ENCODE assay signal across 15 cellular contexts in the genomic region with DNA sequence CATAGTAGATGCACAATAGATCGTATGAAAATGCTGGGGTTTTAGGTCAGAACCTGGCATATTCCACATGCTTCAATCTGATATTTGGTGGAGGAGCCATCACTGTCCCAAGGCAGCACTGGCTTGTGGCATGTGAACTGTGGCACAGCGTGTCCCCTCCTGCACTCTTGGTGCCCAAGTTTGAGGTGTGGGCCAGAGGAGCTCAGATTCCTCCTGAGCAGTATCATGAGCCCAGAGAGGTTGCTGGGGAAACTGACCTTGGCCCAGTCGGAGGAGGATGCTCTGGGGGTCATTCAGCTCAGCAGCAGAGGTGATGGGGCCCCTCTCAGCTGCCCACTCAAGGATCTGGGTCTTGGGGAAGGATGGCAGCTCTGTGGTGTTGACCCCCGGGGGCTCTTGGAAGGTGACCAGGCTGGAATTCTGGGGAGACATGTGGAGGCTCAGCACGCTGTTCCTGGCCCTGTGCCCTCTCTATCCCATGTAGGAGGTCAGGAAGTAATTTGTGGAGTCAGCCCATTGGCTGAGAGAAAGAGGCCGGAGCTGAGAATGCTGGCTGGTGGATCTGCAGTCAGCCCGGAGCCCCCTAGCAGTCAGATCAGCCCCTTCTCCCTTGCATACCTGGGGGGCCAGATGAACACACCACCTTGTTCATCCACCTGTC. TPM values are rescaled to one million over a fixed set of nuclear protein-coding genes. Genes with fewer than 3 reads are reported as not detected.
DNase-seq lines count a peak whose midpoint lies in the region; ATAC-seq, FAIRE-seq and TF ChIP-seq lines count a peak whose summit lies in the region.
"Had no signal": no experiment of that assay in that cellular context is flagged by ENCODE, and none has a peak within 500 bp of the region (broad histone marks: within the 10 kb centered on the region; RNA-seq: fewer than 3 reads in every experiment).

No MANE protein-coding gene starts in this region.

- no peaks in the 10 kb centered on the region for H3K9me1 ChIP-seq in endothelial cell of umbilical vein (replicated peaks; ENCODE audit: control insufficient read depth, extremely low read depth, insufficient read depth, low read length)

- CTCF ChIA-PET in endothelial cell of umbilical vein (lab: Charles Lee) = interaction anchor here (0.8 to 3.5 kb wide), 4 partner anchors 12 to 43 kb away, joined by 3 to 33 read pairs (median 6); no protein-coding TSS in a partner anchor

- H3K9me3 ChIP-seq in NT2/D1 (ENCODE audit: insufficient read depth, low read length) = no peaks in the 10 kb centered on the region
- H3K9me3 ChIP-seq in endothelial cell of umbilical vein (replicated peaks; ENCODE audit: control insufficient read depth, insufficient read depth, low read length) = no peaks in the 10 kb centered on the region
- no peaks in the 10 kb centered on the region for H3K9me3 ChIP-seq in thoracic aorta

- BruUV-seq in endothelial cell of umbilical vein (replicated peaks; lab: Mats Ljungman, UMichigan) = no TSS peak

- POLR2A ChIA-PET in endothelial cell of umbilical vein (lab: Charles Lee) = interaction anchor here (1.3 to 1.5 kb wide), 2 partner anchors 12 to 41 kb away, joined by 3 read pairs; no protein-coding TSS in a partner anchor

- ATAC-seq in thoracic aorta (ENCODE audit: insufficient number of reproducible peaks, low FRiP score, low read depth) (no peak), GM18502 (IDR thresholded peaks at IDR 0.05; ENCODE audit: poor library complexity, unreplicated experiment) (no peak), GM21737 (IDR thresholded peaks at IDR 0.05; ENCODE audit: unreplicated experiment) (no peak), GM19035 (IDR thresholded peaks at IDR 0.05; ENCODE audit: unreplicated experiment) (no peak)

- H3K9ac ChIP-seq in NT2/D1 (ENCODE audit: insufficient read length, low read depth) (peak overlapping the region; percentile 71), endothelial cell of umbilical vein (replicated peaks; ENCODE audit: extremely low read depth, insufficient read depth, low read length) (peak overlapping the region; percentile 12)

- H3K4me1 ChIP-seq in NT2/D1 (ENCODE audit: insufficient read depth, insufficient read length) = peaks cover 16% of the 10 kb centered on the region
- H3K4me1 ChIP-seq in endothelial cell of umbilical vein (ENCODE audit: control insufficient read depth, extremely low read depth, insufficient read depth, low read length) = peaks cover 38% of the 10 kb centered on the region
- H3K4me1 ChIP-seq in thoracic aorta (ENCODE audit: control insufficient read depth in 1 of 2, low read depth in 2 of 2) = peaks cover 18 to 70% of the 10 kb centered on the region in 2 donors

- TF ChIP-seq CTCF in endothelial cell of umbilical vein (IDR thresholded peaks at IDR 0.05; ENCODE audit: extremely low read depth in 1 of 2, insufficient read depth in 1 of 2, low read depth in 1 of 2, low read length in 2 of 2) (no peak), thoracic aorta (IDR thresholded peaks at IDR 0.05) (no peak)

- no peaks in the 10 kb centered on the region for H4K20me1 ChIP-seq in endothelial cell of umbilical vein (replicated peaks; ENCODE audit: control insufficient read depth, extremely low read depth, insufficient read depth, low read length)

- TF ChIP-seq POLR2A in endothelial cell of umbilical vein (IDR thresholded peaks at IDR 0.05; ENCODE audit: low read depth, low read length) = peak; percentile 13

- no peak for FAIRE-seq in endothelial cell of umbilical vein (lab: Jason Lieb, UNC)
- FAIRE-seq: RCC 7860 had no signal

- DNase-seq in NT2/D1 (ENCODE audit: low read depth, low spot score) (no peak), endothelial cell of umbilical vein (ENCODE audit: low read depth, low spot score) (no peak), thoracic aorta (ENCODE audit: low spot score) (no peak)
- DNase-seq: activated effector memory CD4-positive, alpha-beta T cell treated with anti-CD3 and anti-CD28 coated beads, Interleukin-2, amount 50 U/mL, for 16 hours; foreskin fibroblast; mammary epithelial cell; MV-4-11; NCI-H2081 treated with DMSO at 0.1 percent for 48 hours; NCI-H748 treated with DMSO at 0.1 percent for 48 hours; stimulated activated CD4-positive, alpha-beta T cell treated with anti-CD3 and anti-CD28 coated beads, Interleukin-15, amount 100 ng/mL, for 24 hours had no signal

- H3K4me3 ChIP-seq in NT2/D1 (ENCODE audit: insufficient read length, low read depth) (no peak overlapping the region), endothelial cell of umbilical vein (replicated peaks in 1 of 3; ENCODE audit: insufficient read depth in 1 of 3, low read depth in 1 of 3, low read length in 3 of 3) (no peak overlapping the region), thoracic aorta (no peak overlapping the region)

- H2AFZ ChIP-seq in endothelial cell of umbilical vein (ENCODE audit: low read depth, low read length) = no peak overlapping the region

- dilution Hi-C loops in endothelial cell of umbilical vein (cut with MboI; ENCODE audit: extremely low pct_ligation_motif_present, low sequenced_read_pairs) = no loop called here

- peaks cover 72% of the 10 kb centered on the region for H3K79me2 ChIP-seq in endothelial cell of umbilical vein (ENCODE audit: control insufficient read depth, insufficient read depth, low read length)

- H3K36me3 ChIP-seq in NT2/D1 (ENCODE audit: insufficient read depth, insufficient read length, low read length) (peaks cover 9% of the 10 kb centered on the region), endothelial cell of umbilical vein (ENCODE audit: control insufficient read depth in 2 of 2, extremely low read depth in 1 of 2, insufficient read depth in 2 of 2, low read length in 2 of 2) (peaks cover 34 to 46% of the 10 kb centered on the region in 2 experiments), thoracic aorta (peaks cover 23% of the 10 kb centered on the region)

- intact Hi-C loops in endothelial cell of umbilical vein (cut with micrococcal nuclease) = no loop called here

- peaks cover 21% of the 10 kb centered on the region for H3K27me3 ChIP-seq in NT2/D1 (ENCODE audit: insufficient read depth, insufficient read length)
- no peaks in the 10 kb centered on the region for H3K27me3 ChIP-seq in endothelial cell of umbilical vein (ENCODE audit: control insufficient read depth in 2 of 2, insufficient read depth in 2 of 2, low read length in 2 of 2)
- H3K27me3 ChIP-seq in thoracic aorta (replicated peaks; ENCODE audit: insufficient read depth) = no peaks in the 10 kb centered on the region

- H3K4me2 ChIP-seq in endothelial cell of umbilical vein (ENCODE audit: insufficient read depth, low read length) = no peak overlapping the region

- H3K27ac ChIP-seq in endothelial cell of umbilical vein (ENCODE audit: insufficient read depth, low read depth, low read length) (no peak overlapping the region), thoracic aorta (peak overlapping the region; percentile 76 to 85)
- H3K27ac ChIP-seq: VCaP had no signal

RNA-seq across cellular contexts. Expression of a gene that starts 23.7 kb away (rescaled TPM):
- total RNA-seq in endothelial cell of umbilical vein = 90.2 and 90.7 TPM in 2 replicates
- polyA plus RNA-seq in endothelial cell of umbilical vein = 77.7 and 129 TPM in 2 replicates
- 67.9 and 72.7 TPM in 2 replicates for polyA plus RNA-seq in endothelial cell of umbilical vein (2011; cell fraction: cytosol; rRNA removed)
- 116 and 150 TPM in 2 replicates for polyA plus RNA-seq in endothelial cell of umbilical vein (2011; cell fraction: nucleus; rRNA removed)
- polyA plus RNA-seq in endothelial cell of umbilical vein (2012) = 58.5 and 71.2 TPM in 2 replicates
- polyA minus RNA-seq in endothelial cell of umbilical vein = 76.5 and 80.5 TPM in 2 replicates
- polyA minus RNA-seq in endothelial cell of umbilical vein (2011; cell fraction: cytosol; rRNA and poly(A)+ RNA removed) = 58.0 TPM
- 45.1 and 52.0 TPM in 2 replicates for polyA minus RNA-seq in endothelial cell of umbilical vein (2011; cell fraction: nucleus; rRNA and poly(A)+ RNA removed)
- 100 to 1,000 TPM; 119 to 136 TPM for total RNA-seq in thoracic aorta

RNA-seq across cellular contexts. Expression of a gene that starts 28.1 kb away (rescaled TPM):
- total RNA-seq in endothelial cell of umbilical vein (688 and 728 TPM in 2 replicates), thoracic aorta (100 to 1,000 TPM; 239 to 268 TPM)
- polyA plus RNA-seq in endothelial cell of umbilical vein = 338 and 355 TPM in 2 replicates
- 321 and 356 TPM in 2 replicates for polyA plus RNA-seq in endothelial cell of umbilical vein (2011; cell fraction: cytosol; rRNA removed)
- 246 and 249 TPM in 2 replicates for polyA plus RNA-seq in endothelial cell of umbilical vein (2011; cell fraction: nucleus; rRNA removed)
- 646 and 659 TPM in 2 replicates for polyA plus RNA-seq in endothelial cell of umbilical vein (2012)
- polyA minus RNA-seq in endothelial cell of umbilical vein = 275 and 289 TPM in 2 replicates
- polyA minus RNA-seq in endothelial cell of umbilical vein (2011; cell fraction: cytosol; rRNA and poly(A)+ RNA removed) = 28.9 TPM
- polyA minus RNA-seq in endothelial cell of umbilical vein (2011; cell fraction: nucleus; rRNA and poly(A)+ RNA removed) = 123 and 127 TPM in 2 replicates

RNA-seq across cellular contexts. Expression of a gene that starts 40.5 kb away (rescaled TPM):
- 124 and 128 TPM in 2 replicates for total RNA-seq in endothelial cell of umbilical vein
- polyA plus RNA-seq in endothelial cell of umbilical vein = 92.2 and 99.0 TPM in 2 replicates
- 50.0 and 61.0 TPM in 2 replicates for polyA plus RNA-seq in endothelial cell of umbilical vein (2011; cell fraction: cytosol; rRNA removed)
- polyA plus RNA-seq in endothelial cell of umbilical vein (2011; cell fraction: nucleus; rRNA removed) = 193 and 200 TPM in 2 replicates
- polyA plus RNA-seq in endothelial cell of umbilical vein (2012) = 76.9 and 94.3 TPM in 2 replicates
- 88.4 and 92.9 TPM in 2 replicates for polyA minus RNA-seq in endothelial cell of umbilical vein
- polyA minus RNA-seq in endothelial cell of umbilical vein (2011; cell fraction: cytosol; rRNA and poly(A)+ RNA removed) = 63.0 TPM
- polyA minus RNA-seq in endothelial cell of umbilical vein (2011; cell fraction: nucleus; rRNA and poly(A)+ RNA removed) = 58.3 and 65.1 TPM in 2 replicates
- total RNA-seq in thoracic aorta = 100 to 1,000 TPM; 104 to 111 TPM

RNA-seq across cellular contexts. Expression of a gene that starts 47.9 kb away (rescaled TPM):
- total RNA-seq in endothelial cell of umbilical vein = 95.0 and 102 TPM in 2 replicates
- polyA plus RNA-seq in endothelial cell of umbilical vein = 173 and 218 TPM in 2 replicates
- 61.4 and 68.1 TPM in 2 replicates for polyA plus RNA-seq in endothelial cell of umbilical vein (2011; cell fraction: cytosol; rRNA removed)
- 67.4 and 92.8 TPM in 2 replicates for polyA plus RNA-seq in endothelial cell of umbilical vein (2011; cell fraction: nucleus; rRNA removed)
- polyA plus RNA-seq in endothelial cell of umbilical vein (2012) = 42.8 and 49.4 TPM in 2 replicates
- polyA minus RNA-seq in endothelial cell of umbilical vein = 104 and 130 TPM in 2 replicates
- polyA minus RNA-seq in endothelial cell of umbilical vein (2011; cell fraction: cytosol; rRNA and poly(A)+ RNA removed) = not detected
- polyA minus RNA-seq in endothelial cell of umbilical vein (2011; cell fraction: nucleus; rRNA and poly(A)+ RNA removed) = 45.1 and 63.7 TPM in 2 replicates
- 10 to 100 TPM in 1 of 2 donors, 1 to 10 TPM in 1; 5.3 to 13.1 TPM for total RNA-seq in thoracic aorta

RNA-seq across cellular contexts. Expression of a gene that starts 51.1 kb away (rescaled TPM):
- total RNA-seq in endothelial cell of umbilical vein (113 and 115 TPM in 2 replicates), thoracic aorta (10 to 100 TPM; 35.1 to 77.7 TPM)
- 148 and 157 TPM in 2 replicates for polyA plus RNA-seq in endothelial cell of umbilical vein
- 189 and 191 TPM in 2 replicates for polyA plus RNA-seq in endothelial cell of umbilical vein (2011; cell fraction: cytosol; rRNA removed)
- 108 and 134 TPM in 2 replicates for polyA plus RNA-seq in endothelial cell of umbilical vein (2011; cell fraction: nucleus; rRNA removed)
- 173 and 181 TPM in 2 replicates for polyA plus RNA-seq in endothelial cell of umbilical vein (2012)
- polyA minus RNA-seq in endothelial cell of umbilical vein = 33.5 and 35.7 TPM in 2 replicates
- polyA minus RNA-seq in endothelial cell of umbilical vein (2011; cell fraction: cytosol; rRNA and poly(A)+ RNA removed) = 36.3 TPM
- 5.2 TPM in 2 replicates for polyA minus RNA-seq in endothelial cell of umbilical vein (2011; cell fraction: nucleus; rRNA and poly(A)+ RNA removed)
